ENCODE assay signal across 26 cellular contexts in genomic region chr5:128315671-128316070, GRCh38.
"Had no signal": no experiment of that assay in that cellular context is flagged by ENCODE, and none has a peak within 500 bp of the region (broad histone marks: within the 10 kb centered on the region; RNA-seq: fewer than 3 reads in every experiment).

No MANE protein-coding gene starts in this region.

- H3K9me3 Mint-ChIP-seq: endodermal cell; nephron; stimulated activated memory B cell treated with anti-CD40 and anti-IgM and Interleukin-4, amounts not matched to agents 10 μg/mL and 1 μg/mL and 100 μg/mL, for 72 hours; stimulated activated naive CD8-positive, alpha-beta T cell treated with anti-CD3 and anti-CD28 coated beads, Interleukin-15, Interleukin-2, amounts not matched to agents 100 ng/mL and 50 ng/mL, for 24 hours had no signal

- H3K27me3 ChIP-seq: gastrocnemius medialis, heart right ventricle, left lung, spleen, tibial artery, upper lobe of right lung, vagina had no signal

- H3K36me3 Mint-ChIP-seq: stimulated activated memory B cell treated with anti-CD40 and anti-IgM and Interleukin-4, amounts not matched to agents 10 μg/mL and 1 μg/mL and 100 μg/mL, for 72 hours had no signal

- H3K27ac ChIP-seq: coronary artery, gastrocnemius medialis, heart right ventricle, left lung, lower lobe of right lung, psoas muscle, spleen, tibial artery, upper lobe of right lung, vagina had no signal

- H3K4me1 Mint-ChIP-seq: endodermal cell; nephron; stimulated activated memory B cell treated with anti-CD40 and anti-IgM and Interleukin-4, amounts not matched to agents 10 μg/mL and 1 μg/mL and 100 μg/mL, for 72 hours had no signal

- H3K4me1 ChIP-seq: gastrocnemius medialis, left lung, lower lobe of right lung, psoas muscle, spleen, tibial artery, upper lobe of right lung, vagina had no signal

- ATAC-seq: esophagus mucosa; gastrocnemius medialis; heart right ventricle; left lung; lower lobe of right lung; psoas muscle; sciatic nerve; stimulated activated memory B cell treated with anti-CD40 and anti-IgM and Interleukin-4, amounts not matched to agents 10 μg/mL and 1 μg/mL and 100 μg/mL, for 72 hours; upper lobe of right lung had no signal

- H3K36me3 ChIP-seq: gastrocnemius medialis, heart right ventricle, left lung, lower lobe of right lung, spleen, tibial artery, upper lobe of right lung, vagina had no signal

- H3K4me3 Mint-ChIP-seq: endodermal cell; nephron; stimulated activated memory B cell treated with anti-CD40 and anti-IgM and Interleukin-4, amounts not matched to agents 10 μg/mL and 1 μg/mL and 100 μg/mL, for 72 hours; stimulated activated naive CD8-positive, alpha-beta T cell treated with anti-CD3 and anti-CD28 coated beads, Interleukin-15, Interleukin-2, amounts not matched to agents 100 ng/mL and 50 ng/mL, for 24 hours had no signal

- H3K9me3 ChIP-seq: gastrocnemius medialis, heart right ventricle, left lung, lower lobe of right lung, psoas muscle, spleen, tibial artery, upper lobe of right lung, vagina had no signal

- DNase-seq: effector CD4-positive, alpha-beta T cell; endodermal cell; gastrocnemius medialis; heart right ventricle; hypothalamus; left lung; lower lobe of right lung; mesenchymal stem cell; midbrain; occipital lobe; psoas muscle; spleen; stimulated activated CD4-positive, alpha-beta T cell treated with anti-CD3 and anti-CD28 coated beads, Interleukin-15, amount 100 ng/mL, for 24 hours; stimulated activated CD4-positive, alpha-beta T cell treated with anti-CD3 and anti-CD28 coated beads, Interleukin-1b, Interleukin-23, amount 100 ng/mL, for 48 hours; stimulated activated CD4-positive, alpha-beta T cell treated with anti-CD3 and anti-CD28 coated beads, Interleukin-4, amount 100 ng/mL, for 24 hours; tibial artery; upper lobe of right lung had no signal

- FAIRE-seq: endothelial cell of umbilical vein, islet of Langerhans had no signal

- H3K4me3 ChIP-seq: coronary artery, gastrocnemius medialis, heart right ventricle, left lung, lower lobe of right lung, psoas muscle, spleen, tibial artery, upper lobe of right lung, vagina had no signal

- H3K27me3 Mint-ChIP-seq: stimulated activated memory B cell treated with anti-CD40 and anti-IgM and Interleukin-4, amounts not matched to agents 10 μg/mL and 1 μg/mL and 100 μg/mL, for 72 hours; stimulated activated naive CD8-positive, alpha-beta T cell treated with anti-CD3 and anti-CD28 coated beads, Interleukin-15, Interleukin-2, amounts not matched to agents 100 ng/mL and 50 ng/mL, for 24 hours had no signal

- H3K27ac Mint-ChIP-seq: endodermal cell; nephron; stimulated activated memory B cell treated with anti-CD40 and anti-IgM and Interleukin-4, amounts not matched to agents 10 μg/mL and 1 μg/mL and 100 μg/mL, for 72 hours; stimulated activated naive CD8-positive, alpha-beta T cell treated with anti-CD3 and anti-CD28 coated beads, Interleukin-15, Interleukin-2, amounts not matched to agents 100 ng/mL and 50 ng/mL, for 24 hours had no signal
